In genomic region chr3:168782193-168782592, GRCh38 we compare ENCODE assay signal across 2 cellular contexts.
TF ChIP-seq lines count a peak whose summit lies in the region.

No MANE protein-coding gene starts in this region.

TF ChIP-seq in H1, 55 proteins besides CTCF, POLR2A, EP300 and RAD21 (continued from another document):
- no peak for TF ChIP-seq KDM1A (IDR thresholded peaks at IDR 0.05; ENCODE audit: borderline replicate concordance, low read length)

TF ChIP-seq in GM12891, 5 proteins besides CTCF, POLR2A, EP300 and RAD21 (continued from another document):
- TF ChIP-seq TAF1 (IDR thresholded peaks at IDR 0.05; ENCODE audit: low read depth, low read length) = no peak
- no peak for TF ChIP-seq SPI1 (IDR thresholded peaks at IDR 0.05; ENCODE audit: low read depth, low read length)
